ENCODE assay signal across 1 cellular context in genomic region chr4:190019859-190020463, GRCh38.
TF ChIP-seq lines count a peak whose summit lies in the region.

No MANE protein-coding gene starts in this region.

TF ChIP-seq in H1, 55 proteins besides CTCF, POLR2A, EP300 and RAD21:
- TF ChIP-seq CBX8 (IDR thresholded peaks at IDR 0.05; ENCODE audit: borderline replicate concordance, low read depth, low read length) (peak; percentile 99; the same call in 1 of the 2 replicates), EZH2 (IDR thresholded peaks at IDR 0.05; ENCODE audit: low read depth, low read length, severe bottlenecking) (peak; percentile 87), RNF2 (IDR thresholded peaks at IDR 0.05; ENCODE audit: borderline replicate concordance, low read depth, low read length, missing control alignments, poor library complexity, severe bottlenecking) (peak; percentile 99), SUZ12 (IDR thresholded peaks at IDR 0.05; ENCODE audit: low read length) (peak; percentile 86)
